ENCODE assay signal across 22 cellular contexts in the genomic region with DNA sequence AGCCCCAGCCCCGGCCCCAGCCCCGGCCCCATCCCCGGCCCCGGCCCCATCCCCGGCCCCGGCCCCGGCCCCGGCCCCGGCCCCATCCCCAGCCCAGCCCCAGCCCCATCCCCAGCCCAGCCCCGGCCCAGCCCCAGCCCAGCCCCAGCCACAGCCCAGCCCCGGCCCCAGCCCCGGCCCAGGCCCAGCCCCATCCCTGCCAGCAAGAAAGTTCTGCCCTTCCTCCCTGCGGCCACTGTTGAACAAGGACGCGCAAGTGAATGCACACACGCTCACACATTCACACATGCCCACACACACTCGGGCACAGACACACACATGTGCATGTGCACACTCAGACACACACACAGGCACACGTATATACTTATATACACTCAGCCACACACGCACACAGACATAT.
"Had no signal": no experiment of that assay in that cellular context is flagged by ENCODE, and none has a peak within 500 bp of the region (broad histone marks: within the 10 kb centered on the region; RNA-seq: fewer than 3 reads in every experiment).

No MANE protein-coding gene starts in this region.

- H3K36me3 ChIP-seq: WERI-Rb-1 had no signal

- FAIRE-seq: RCC 7860 had no signal

- H3K27ac ChIP-seq: SK-N-MC, WERI-Rb-1 had no signal

- H3K4me3 ChIP-seq: SK-N-MC had no signal

- DNase-seq: activated CD4-positive, alpha-beta memory T cell treated with anti-CD3 and anti-CD28 coated beads, Interleukin-2, amount 10 ng/mL, durations not matched to agents 7 days and 5 days; activated CD4-positive, alpha-beta T cell treated with anti-CD3 and anti-CD28 coated beads for 36 hours; activated CD4-positive, alpha-beta T cell treated with anti-CD3 and anti-CD28 coated beads, Interleukin-2, amount 50 U/mL, for 1 hour; activated gamma-delta T cell treated with Interleukin-2 at 50 U/mL for 16 hours; activated naive CD4-positive, alpha-beta T cell treated with anti-CD3 and anti-CD28 coated beads, Interleukin-2, amount 10 ng/mL, durations not matched to agents 7 days and 5 days; activated naive CD8-positive, alpha-beta T cell treated with anti-CD3 and anti-CD28 coated beads for 36 hours; activated T-cell treated with anti-CD3 and anti-CD28 coated beads for 4 hours; activated T-cell treated with anti-CD3 and anti-CD28 coated beads, Interleukin-2, amount 50 U/mL, for 48 hours; anterior cingulate cortex; Karpas-422; MM.1S; NCI-H1105; NCI-H1436; NCI-H1694 treated with DMSO at 0.1 percent for 48 hours; NCI-H2081; NCI-H446; NCI-H524; PC-3; T-helper 1 cell; WERI-Rb-1 had no signal
